Comparison of ENCODE assay signal across 9 cellular contexts in the genomic region with DNA sequence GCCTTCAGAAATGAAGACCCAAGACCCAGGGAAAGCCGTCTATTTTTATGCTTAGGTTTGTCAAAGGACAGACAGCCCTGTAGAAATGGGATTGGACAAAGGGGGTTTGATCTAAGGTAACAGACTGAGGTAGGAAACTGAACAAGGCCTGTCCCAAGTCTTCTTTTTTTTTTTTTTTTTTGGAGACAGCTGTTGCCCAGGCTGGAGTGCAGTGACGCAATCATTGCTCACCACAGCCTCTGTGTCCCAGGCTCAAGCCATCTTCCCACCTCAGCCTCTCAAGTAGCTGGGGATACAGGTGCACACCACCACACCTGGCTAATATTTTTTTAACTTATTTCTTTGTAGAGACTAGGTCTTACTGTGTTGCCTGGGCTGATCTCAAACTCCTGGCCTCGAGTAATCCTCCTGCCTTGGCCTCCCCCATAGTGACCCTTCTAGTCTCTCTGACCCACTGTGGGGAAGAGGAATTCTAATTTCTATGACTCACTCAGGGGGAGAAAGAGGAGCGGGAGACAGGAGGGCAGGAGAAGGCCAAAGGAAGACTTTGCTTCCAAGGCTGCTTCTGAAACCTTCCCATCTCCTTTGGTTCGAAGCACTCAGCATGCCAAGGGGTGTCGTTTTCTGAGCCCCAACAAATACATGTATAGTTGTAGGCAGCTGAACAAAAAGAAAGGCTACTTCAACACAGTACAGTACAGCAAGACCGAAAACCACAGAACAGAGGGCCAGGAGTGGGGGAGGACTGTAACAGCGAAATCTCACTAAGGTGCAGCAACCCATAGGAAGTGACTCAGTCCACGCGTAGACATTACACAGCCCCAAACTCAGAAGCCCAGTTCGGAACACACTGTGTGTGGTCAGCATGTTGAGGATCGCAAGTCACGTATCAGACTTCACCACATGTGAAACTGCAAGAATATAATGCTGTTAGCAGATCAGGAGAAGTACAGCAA. TPM values are rescaled to one million over a fixed set of nuclear protein-coding genes. Genes with fewer than 3 reads are reported as not detected.
DNase-seq lines count a peak whose midpoint lies in the region; ATAC-seq and TF ChIP-seq lines count a peak whose summit lies in the region.
"Had no signal": no experiment of that assay in that cellular context is flagged by ENCODE, and none has a peak within 500 bp of the region (broad histone marks: within the 10 kb centered on the region; RNA-seq: fewer than 3 reads in every experiment).

No MANE protein-coding gene starts in this region.

- 73% methylated on average over 13 of the region's 13 CpGs for WGBS in hepatocyte (ENCODE audit: low lambda C conversion rate, missing lambda C conversion rate)

- H3K4me1 ChIP-seq in hepatocyte (ENCODE audit: insufficient read depth), result no peaks in the 10 kb centered on the region

- no peaks in the 10 kb centered on the region for H3K79me2 ChIP-seq in hepatocyte

- peak; percentile 96 for DNase-seq in Daoy (ENCODE audit: low read depth)
- DNase-seq in MG63, result peak; percentile 34
- peak; percentile 29 for DNase-seq in activated T-cell treated with anti-CD3 and anti-CD28 coated beads for 1 hour (ENCODE audit: low read depth)
- DNase-seq in hepatocyte (ENCODE audit: low spot score), result peak; percentile 27
- peak; percentile 71 for DNase-seq in stimulated activated naive CD8-positive, alpha-beta T cell treated with anti-CD3 and anti-CD28 coated beads, Interleukin-15, Interleukin-2, amounts not matched to agents 100 U/mL and 50 U/mL, for 24 hours
- no peak for DNase-seq in NCI-H128 (lab: John Stamatoyannopoulos, UW; ENCODE audit: unreplicated experiment)

- no peak overlapping the region for H3K4me2 ChIP-seq in hepatocyte

- ATAC-seq in GM21737 (IDR thresholded peaks at IDR 0.05; ENCODE audit: unreplicated experiment) (peak; percentile 75), HG03025 (IDR thresholded peaks at IDR 0.05; ENCODE audit: low FRiP score, unreplicated experiment) (no peak)
- ATAC-seq in stimulated activated naive CD8-positive, alpha-beta T cell treated with anti-CD3 and anti-CD28 coated beads, Interleukin-15, Interleukin-2, amounts not matched to agents 100 U/mL and 50 U/mL, for 24 hours, result peak; percentile 98

- no peaks in the 10 kb centered on the region for H3K9me3 ChIP-seq in MG63
- H3K9me3 ChIP-seq in hepatocyte (ENCODE audit: low read depth), result no peaks in the 10 kb centered on the region

- no peak overlapping the region for H2AFZ ChIP-seq in hepatocyte

- no peaks in the 10 kb centered on the region for H3K9me2 ChIP-seq in hepatocyte (replicated peaks; ENCODE audit: insufficient read depth)

- H3K4me3 ChIP-seq in MG63 (no peak overlapping the region), hepatocyte (no peak overlapping the region)

- no peaks in the 10 kb centered on the region for H4K20me1 ChIP-seq in hepatocyte (ENCODE audit: insufficient read depth, poor library complexity, severe bottlenecking)

- TF ChIP-seq CTCF in hepatocyte (IDR thresholded peaks at IDR 0.05; ENCODE audit: poor library complexity), result no peak

- no peaks in the 10 kb centered on the region for H3K36me3 ChIP-seq in MG63
- H3K36me3 ChIP-seq in hepatocyte (replicated peaks; ENCODE audit: insufficient read depth, low read depth), result no peaks in the 10 kb centered on the region

- peak overlapping the region; percentile 40 for H3K27ac ChIP-seq in hepatocyte

- H3K27me3 ChIP-seq in MG63, result no peaks in the 10 kb centered on the region
- no peaks in the 10 kb centered on the region for H3K27me3 ChIP-seq in hepatocyte

RNA-seq across cellular contexts. Expression of gene TMA7B, which starts 0.9 kb away (rescaled TPM):
- not detected in 2 replicates for total RNA-seq in Daoy (2014; rRNA removed; shearing (Covaris generic))
- total RNA-seq in MG63 (2014; rRNA removed; shearing (Covaris generic); ENCODE audit: low replicate concordance), result not detected in 2 replicates
- not detected in 2 replicates for total RNA-seq in hepatocyte
- polyA plus RNA-seq in hepatocyte, result not detected in 2 replicates
- total RNA-seq: myocyte had no signal

RNA-seq across cellular contexts. Expression of gene FAM83F, which starts 33.7 kb away (rescaled TPM):
- 0.06 TPM in 1 of 2 replicates, not detected in the other for total RNA-seq in Daoy (2014; rRNA removed; shearing (Covaris generic))
- not detected in 2 replicates for total RNA-seq in MG63 (2014; rRNA removed; shearing (Covaris generic); ENCODE audit: low replicate concordance)
- 10.4 and 12.8 TPM in 2 replicates for total RNA-seq in hepatocyte
- polyA plus RNA-seq in hepatocyte, result 10.8 and 16.5 TPM in 2 replicates
- total RNA-seq: myocyte had no signal

Comparison
In these comparisons a context has a peak if more than half of its experiments do, and no peak if none do; other contexts are left out.
1. RNA of gene FAM83F, which starts 33.7 kb away (total RNA-seq): 10.4 to 12.8 TPM in hepatocyte; 0.06 TPM in Daoy and not detected in MG63; every median in the first group is over 10 times any median in the second.